10 cellular contexts compared by ENCODE assay signal in the genomic region with DNA sequence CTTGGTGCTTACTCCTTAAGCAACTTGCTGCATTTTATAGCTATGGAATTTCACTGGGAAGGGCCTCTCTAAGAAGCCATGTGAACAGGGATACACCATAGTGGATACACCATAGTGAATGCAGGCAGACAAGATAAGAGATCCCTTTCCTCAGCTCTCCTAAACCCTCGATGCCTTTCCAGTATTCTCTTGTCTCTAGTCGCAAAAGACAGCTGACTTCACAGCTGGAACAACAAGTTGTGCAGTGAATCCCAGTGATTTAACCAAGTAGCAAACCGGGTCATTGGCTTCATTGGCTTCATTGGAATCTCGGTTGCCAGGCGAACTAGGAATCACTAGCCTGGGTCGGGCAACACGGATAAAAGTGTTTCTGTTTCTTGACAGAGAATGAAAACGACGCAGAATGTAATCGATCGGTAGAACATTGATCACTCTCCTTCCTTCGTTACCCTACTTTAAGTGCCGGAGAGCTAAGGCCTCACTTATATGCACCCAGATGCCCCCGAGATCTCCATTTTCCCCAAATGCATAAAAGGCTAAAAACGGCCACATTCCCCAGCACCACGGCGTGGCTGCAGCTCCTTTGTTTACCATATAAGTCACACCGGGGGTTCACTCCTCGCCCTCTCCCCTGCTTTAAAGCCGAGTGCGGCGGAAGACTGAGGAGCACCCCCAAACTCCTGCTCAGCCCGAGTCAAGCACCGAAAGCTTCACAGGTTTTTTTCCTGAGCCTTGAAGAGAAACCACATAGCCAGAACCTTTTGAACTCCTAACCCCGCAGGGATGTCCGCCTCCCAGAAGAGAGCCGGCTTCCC. TPM values are rescaled to one million over a fixed set of nuclear protein-coding genes. Genes with fewer than 3 reads are reported as not detected.
DNase-seq lines count a peak whose midpoint lies in the region; ATAC-seq, FAIRE-seq and TF ChIP-seq lines count a peak whose summit lies in the region.
"Had no signal": no experiment of that assay in that cellular context is flagged by ENCODE, and none has a peak within 500 bp of the region (broad histone marks: within the 10 kb centered on the region; RNA-seq: fewer than 3 reads in every experiment).

No MANE protein-coding gene starts in this region.

- 4 to 6% (median 5%) methylated on average over 27 of the region's 27 CpGs for WGBS in small intestine, 3 donors

- H3K9me3 ChIP-seq in small intestine (ENCODE audit: control insufficient read depth, low read depth): no peaks in the 10 kb centered on the region

- H3K36me3 ChIP-seq in brain microvascular endothelial cell (replicated peaks): no peaks in the 10 kb centered on the region
- no peaks in the 10 kb centered on the region for H3K36me3 ChIP-seq in small intestine (ENCODE audit: control insufficient read depth in 2 of 2, insufficient read depth in 2 of 2, low read length in 2 of 2)

- no peak for FAIRE-seq in small intestine (lab: Jason Lieb, UNC)

- H3K4me3 Mint-ChIP-seq in Calu3 (ENCODE audit: low read depth, unreplicated experiment): no peak overlapping the region

- ATAC-seq in GM18867 (IDR thresholded peaks at IDR 0.05; ENCODE audit: unreplicated experiment): no peak
- ATAC-seq in HG02763 (IDR thresholded peaks at IDR 0.05; ENCODE audit: unreplicated experiment): no peak
- no peak for ATAC-seq in HG03521 (IDR thresholded peaks at IDR 0.05; ENCODE audit: unreplicated experiment)

- no peaks in the 10 kb centered on the region for H3K4me1 Mint-ChIP-seq in Calu3 (ENCODE audit: low read depth, unreplicated experiment)

- no peak overlapping the region for H3K27ac Mint-ChIP-seq in Calu3 (ENCODE audit: unreplicated experiment)

- H3K27me3 ChIP-seq in brain microvascular endothelial cell (replicated peaks): no peaks in the 10 kb centered on the region
- peaks cover 3 to 11% of the 10 kb centered on the region in 2 donors for H3K27me3 ChIP-seq in small intestine (ENCODE audit: control insufficient read depth in 2 of 2, insufficient read depth in 2 of 2, low read length in 2 of 2)

- H3K27me3 Mint-ChIP-seq in Calu3 (ENCODE audit: unreplicated experiment): no peaks in the 10 kb centered on the region

- peak overlapping the region; percentile 85 for H3K27ac ChIP-seq in brain microvascular endothelial cell
- H3K27ac ChIP-seq in small intestine (ENCODE audit: low read depth in 1 of 2, low read length in 1 of 2): no peak overlapping the region

- TF ChIP-seq CTCF in brain microvascular endothelial cell (IDR thresholded peaks at IDR 0.05; ENCODE audit: low read depth, low read length, missing control alignments) (no peak), Calu3 (IDR thresholded peaks at IDR 0.05; ENCODE audit: unreplicated experiment) (no peak)

- peak; percentile 18 for DNase-seq in HK-2 (ENCODE audit: unreplicated experiment)
- peak; percentile 46 for DNase-seq in brain microvascular endothelial cell
- DNase-seq in iris pigment epithelial cell (ENCODE audit: low read depth): peak; percentile 43
- peak; percentile 4 for DNase-seq in small intestine
- no peak for DNase-seq in Calu3
- DNase-seq: activated effector memory CD4-positive, alpha-beta T cell treated with Interleukin-2 at 50 U/mL for 16 hours; NCI-H1694 treated with DMSO at 0.1 percent for 48 hours had no signal

- CTCF ChIA-PET in Calu3 (lab: Charles Lee): interaction anchor here (0.7 kb wide), 1 partner anchor 219 kb away, joined by 3 read pairs; no protein-coding TSS in a partner anchor

- no peaks in the 10 kb centered on the region for H3K36me3 Mint-ChIP-seq in Calu3 (ENCODE audit: insufficient read depth, unreplicated experiment)

- intact Hi-C loops in Calu3 (cut with micrococcal nuclease; ENCODE audit: unreplicated experiment): no loop called here

- no TSS peak for BruUV-seq in Calu3 (replicated peaks; lab: Mats Ljungman, UMichigan)

- in situ Hi-C loops in brain microvascular endothelial cell (cut with HindIII; ENCODE audit: low pct_ligation_motif_present, low sequenced_read_pairs): no loop called here

- H3K9me3 Mint-ChIP-seq in Calu3 (ENCODE audit: low read depth, unreplicated experiment): no peaks in the 10 kb centered on the region

- H3K4me3 ChIP-seq in brain microvascular endothelial cell (ENCODE audit: low read depth, low read length) (peak overlapping the region; percentile 77), small intestine (ENCODE audit: low read depth in 1 of 2, low read length in 2 of 2) (peak overlapping the region in 1 of 2 donors; percentile 46)

- no peaks in the 10 kb centered on the region for H3K4me1 ChIP-seq in small intestine (ENCODE audit: control insufficient read depth in 2 of 2, insufficient read depth in 1 of 2, low read depth in 1 of 2, low read length in 1 of 2)

RNA-seq across cellular contexts. Expression of gene TRPC4, which starts 0.7 kb away (rescaled TPM):
- polyA plus RNA-seq in small intestine: under 1 TPM in 2 of 3 donors, not detected in 1; 0.18 to 0.27 TPM
- total RNA-seq in Calu3 (2022): 0.20 TPM in 1 of 2 replicates, not detected in the other
